ENCODE assay signal across 2 cellular contexts in the genomic region with DNA sequence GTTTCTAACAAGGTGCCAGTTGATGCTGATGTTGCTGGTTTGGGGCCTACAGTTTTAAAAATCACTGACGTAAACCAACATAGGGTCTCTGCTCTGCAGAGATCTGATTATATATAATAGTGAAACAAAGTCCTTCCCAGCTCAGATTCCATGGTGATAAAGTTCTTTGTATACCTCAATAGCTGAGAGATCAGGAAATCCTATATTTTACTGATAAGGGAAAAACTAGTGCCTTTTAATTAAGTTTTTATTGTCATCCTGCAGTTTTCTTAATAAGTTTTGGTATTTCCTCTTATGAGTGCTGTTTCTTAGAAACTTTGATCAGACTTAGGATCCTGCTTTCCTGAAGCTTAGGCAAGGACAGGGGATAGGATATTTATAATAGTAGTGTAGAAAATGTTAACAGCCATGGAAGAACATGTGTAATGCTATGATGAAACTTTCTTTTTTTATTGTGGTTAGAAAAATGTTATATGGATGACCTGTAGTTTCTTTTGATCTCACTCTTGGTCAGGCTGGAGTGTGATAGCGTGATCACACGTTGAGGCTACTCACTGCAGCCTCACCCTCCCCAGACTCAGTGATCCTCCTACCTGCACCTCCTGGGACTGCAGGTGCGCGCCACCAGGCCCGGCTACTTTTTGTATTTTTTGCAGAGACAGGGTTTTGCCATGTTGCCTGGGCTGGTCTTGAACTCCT.
TF ChIP-seq lines count a peak whose summit lies in the region.

No MANE protein-coding gene starts in this region.

TF ChIP-seq in IMR-90, 13 proteins besides CTCF, POLR2A, EP300 and RAD21:
- TF ChIP-seq CEBPB (IDR thresholded peaks at IDR 0.05; ENCODE audit: low read depth, low read length) (peak; percentile 68), NFE2L2 (IDR thresholded peaks at IDR 0.05; ENCODE audit: low read depth, low read length) (no peak)

TF ChIP-seq in K562, 482 proteins besides CTCF, POLR2A, EP300 and RAD21:
- TF ChIP-seq ZNF408 (CRISPR knock-in tag; IDR thresholded peaks at IDR 0.05; ENCODE audit: low read depth) (no peak), ZKSCAN8 (CRISPR knock-in tag; IDR thresholded peaks at IDR 0.05) (no peak), PHF20 (IDR thresholded peaks at IDR 0.05; ENCODE audit: partially characterized antibody) (no peak), ZNF830 (CRISPR knock-in tag; IDR thresholded peaks at IDR 0.05) (no peak), DEAF1 (CRISPR knock-in tag; IDR thresholded peaks at IDR 0.05) (no peak), ZBTB8A (IDR thresholded peaks at IDR 0.05; ENCODE audit: partially characterized antibody) (no peak), ADNP (tag; IDR thresholded peaks at IDR 0.05) (no peak), E2F5 (CRISPR knock-in tag; IDR thresholded peaks at IDR 0.05) (no peak), CHD1 (IDR thresholded peaks at IDR 0.05; ENCODE audit: low read length) (no peak), ZNF280B (CRISPR knock-in tag; IDR thresholded peaks at IDR 0.05) (no peak), ZBTB1 (CRISPR knock-in tag; IDR thresholded peaks at IDR 0.05; ENCODE audit: borderline replicate concordance, low read depth) (no peak), IRF2 (CRISPR knock-in tag; IDR thresholded peaks at IDR 0.05) (no peak)
- TF ChIP-seq, protein P1, sequence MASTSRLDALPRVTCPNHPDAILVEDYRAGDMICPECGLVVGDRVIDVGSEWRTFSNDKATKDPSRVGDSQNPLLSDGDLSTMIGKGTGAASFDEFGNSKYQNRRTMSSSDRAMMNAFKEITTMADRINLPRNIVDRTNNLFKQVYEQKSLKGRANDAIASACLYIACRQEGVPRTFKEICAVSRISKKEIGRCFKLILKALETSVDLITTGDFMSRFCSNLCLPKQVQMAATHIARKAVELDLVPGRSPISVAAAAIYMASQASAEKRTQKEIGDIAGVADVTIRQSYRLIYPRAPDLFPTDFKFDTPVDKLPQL (IDR thresholded peaks at IDR 0.05; ENCODE audit: extremely low read depth, insufficient read length), result no peak
- TF ChIP-seq, protein P2, sequence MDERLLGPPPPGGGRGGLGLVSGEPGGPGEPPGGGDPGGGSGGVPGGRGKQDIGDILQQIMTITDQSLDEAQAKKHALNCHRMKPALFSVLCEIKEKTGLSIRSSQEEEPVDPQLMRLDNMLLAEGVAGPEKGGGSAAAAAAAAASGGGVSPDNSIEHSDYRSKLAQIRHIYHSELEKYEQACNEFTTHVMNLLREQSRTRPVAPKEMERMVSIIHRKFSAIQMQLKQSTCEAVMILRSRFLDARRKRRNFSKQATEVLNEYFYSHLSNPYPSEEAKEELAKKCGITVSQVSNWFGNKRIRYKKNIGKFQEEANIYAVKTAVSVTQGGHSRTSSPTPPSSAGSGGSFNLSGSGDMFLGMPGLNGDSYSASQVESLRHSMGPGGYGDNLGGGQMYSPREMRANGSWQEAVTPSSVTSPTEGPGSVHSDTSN (CRISPR knock-in tag; IDR thresholded peaks at IDR 0.05; ENCODE audit: low read depth), result no peak
- TF ChIP-seq, protein P2 (tag; conservative IDR thresholded peaks at IDR 0.05; ENCODE audit: low read depth), result no peak
